Comparison of ENCODE assay signal across 1 cellular context in the genomic region with DNA sequence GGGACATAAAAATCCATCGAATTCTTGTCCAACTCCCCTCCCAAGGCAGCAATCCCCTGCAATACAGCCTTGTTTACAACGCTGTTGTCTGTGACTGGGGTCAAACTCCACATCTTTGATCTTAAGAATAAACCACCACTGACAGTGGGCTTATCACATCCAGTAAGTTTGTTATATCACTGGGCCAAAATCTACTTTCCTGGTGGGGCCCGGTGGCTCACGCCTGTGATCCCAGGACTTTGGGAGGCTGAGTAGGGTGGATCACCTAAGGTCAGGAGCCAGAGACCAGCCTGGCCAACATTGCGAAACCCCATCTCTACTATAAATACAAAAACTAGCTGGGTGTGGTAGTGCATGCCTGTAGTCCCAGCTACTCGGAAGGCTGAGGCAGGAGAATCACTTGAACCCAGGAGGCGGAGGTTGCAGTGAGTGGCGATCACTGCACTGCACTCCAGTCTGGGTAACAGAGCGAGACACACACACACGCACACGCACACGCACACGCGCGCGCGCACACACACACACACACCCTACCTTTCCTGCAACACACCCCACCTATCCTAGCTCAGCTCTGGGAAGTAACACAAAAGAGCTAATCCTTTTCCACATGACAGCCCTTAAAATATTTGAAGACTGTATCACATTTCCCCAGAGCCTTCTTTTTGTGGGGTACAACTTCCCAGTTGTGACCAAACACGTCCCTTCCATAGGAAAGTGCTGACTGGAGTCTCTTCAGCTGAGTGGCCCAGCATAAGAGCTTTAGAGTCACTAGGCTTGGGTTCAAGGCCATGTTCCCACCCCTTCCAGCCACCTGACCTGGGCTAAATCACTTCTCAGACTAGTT.
TF ChIP-seq lines count a peak whose summit lies in the region.

No MANE protein-coding gene starts in this region.

TF ChIP-seq in GM23338, 12 proteins besides CTCF, POLR2A, EP300 and RAD21 (continued from another document):
- TF ChIP-seq EZH2 (IDR thresholded peaks at IDR 0.05; ENCODE audit: low read depth, unreplicated experiment) = no peak
- TF ChIP-seq ZNF114 (CRISPR knock-in tag; IDR thresholded peaks at IDR 0.05) = no peak
- no peak for TF ChIP-seq CREB1 (CRISPR knock-in tag; IDR thresholded peaks at IDR 0.05; ENCODE audit: low read depth)
- TF ChIP-seq ZNF331 (CRISPR knock-in tag; IDR thresholded peaks at IDR 0.05; ENCODE audit: low read depth) = no peak
- TF ChIP-seq JUNB (IDR thresholded peaks at IDR 0.05; ENCODE audit: unreplicated experiment) = no peak
- no peak for TF ChIP-seq POLR2AphosphoS5 (IDR thresholded peaks at IDR 0.05; ENCODE audit: low read depth)
- no peak for TF ChIP-seq REST (IDR thresholded peaks at IDR 0.05; ENCODE audit: unreplicated experiment)
- TF ChIP-seq NANOG (IDR thresholded peaks at IDR 0.05; ENCODE audit: borderline replicate concordance) = no peak
- no peak for TF ChIP-seq STAT1 (IDR thresholded peaks at IDR 0.05; ENCODE audit: unreplicated experiment)
